Comparison of ENCODE assay signal across 1 cellular context in genomic region chr1:31575373-31576140, GRCh38.
TF ChIP-seq lines count a peak whose summit lies in the region.

No MANE protein-coding gene starts in this region.

TF ChIP-seq in K562, 482 proteins besides CTCF, POLR2A, EP300 and RAD21:
- TF ChIP-seq STAT5A (IDR thresholded peaks at IDR 0.05; ENCODE audit: borderline replicate concordance, low read length) (no peak), ZNF592 (IDR thresholded peaks at IDR 0.05) (no peak), MNT (conservative IDR thresholded peaks at IDR 0.05) (no peak), RCOR1 (IDR thresholded peaks at IDR 0.05; ENCODE audit: borderline replicate concordance in 1 of 2, low read depth in 2 of 2, low read length in 2 of 2) (no peak), POLR2AphosphoS2 (IDR thresholded peaks at IDR 0.05; ENCODE audit: low read length) (no peak), ATF7 (IDR thresholded peaks at IDR 0.05) (no peak), CBX3 (IDR thresholded peaks at IDR 0.05; ENCODE audit: borderline replicate concordance in 1 of 2, low read length in 2 of 2) (no peak), KDM4B (IDR thresholded peaks at IDR 0.05; ENCODE audit: borderline replicate concordance in 2 of 2, low read depth in 1 of 2) (no peak), RERE (CRISPR knock-in tag; IDR thresholded peaks at IDR 0.05; ENCODE audit: borderline replicate concordance) (no peak), KLF10 (CRISPR knock-in tag; IDR thresholded peaks at IDR 0.05) (no peak), POLR2AphosphoS5 (IDR thresholded peaks at IDR 0.05; ENCODE audit: control insufficient read depth, insufficient read depth, low read depth, low read length) (no peak), AFF4 (CRISPR knock-in tag; IDR thresholded peaks at IDR 0.05) (no peak), TGIF2 (CRISPR knock-in tag; IDR thresholded peaks at IDR 0.05) (no peak), CEBPG (CRISPR knock-in tag; IDR thresholded peaks at IDR 0.05) (peak; percentile 40; the same call in 1 of the 2 replicates), CEBPG (tag; conservative IDR thresholded peaks at IDR 0.05 in 1 of 2, IDR thresholded peaks at IDR 0.05 in 1 of 2) (no peak), TEAD1 (CRISPR knock-in tag; IDR thresholded peaks at IDR 0.05) (no peak), ZBTB1 (CRISPR knock-in tag; IDR thresholded peaks at IDR 0.05; ENCODE audit: borderline replicate concordance, low read depth) (0 out of 2 replicates have a peak, but pooled peaks have one; percentile 9), PHF21A (IDR thresholded peaks at IDR 0.05; ENCODE audit: borderline replicate concordance, low read depth) (no peak), MGA (IDR thresholded peaks at IDR 0.05) (no peak), CEBPB (tag; IDR thresholded peaks at IDR 0.05) (peak; percentile 85), TARDBP (IDR thresholded peaks at IDR 0.05) (no peak)
